23 cellular contexts compared by ENCODE assay signal in the genomic region with DNA sequence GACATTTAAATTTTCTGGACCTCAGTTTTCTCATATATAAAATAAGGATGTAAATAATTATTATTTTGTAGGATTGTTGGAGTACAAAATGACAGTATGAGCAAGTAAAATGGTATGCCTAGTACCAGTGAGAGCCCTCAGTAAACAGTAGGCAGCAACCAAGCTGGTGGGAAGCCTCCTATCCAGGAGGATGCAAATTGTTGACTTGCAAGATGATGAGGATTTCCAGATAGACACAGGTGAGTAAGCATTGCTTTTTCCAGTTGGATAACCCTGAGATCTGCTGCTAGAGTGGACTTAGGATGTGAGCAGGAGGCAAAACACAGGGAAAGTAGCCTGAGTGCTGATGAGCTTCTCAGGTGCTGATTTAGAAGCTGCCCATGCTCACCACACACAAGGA. TPM values are rescaled to one million over a fixed set of nuclear protein-coding genes. Genes with fewer than 3 reads are reported as not detected.
"Had no signal": no experiment of that assay in that cellular context is flagged by ENCODE, and none has a peak within 500 bp of the region (broad histone marks: within the 10 kb centered on the region; RNA-seq: fewer than 3 reads in every experiment).

No MANE protein-coding gene starts in this region.

- H3K36me3 ChIP-seq: adrenal gland, colonic mucosa had no signal

- H3K27ac ChIP-seq: adrenal gland, colonic mucosa, RWPE1, SJSA1 had no signal

- DNase-seq: activated CD4-positive, alpha-beta T cell treated with anti-CD3 and anti-CD28 coated beads for 48 hours; activated CD4-positive, alpha-beta T cell treated with anti-CD3 and anti-CD28 coated beads, Interleukin-2, amount 50 U/mL, for 4 hours; activated CD8-positive, alpha-beta memory T cell treated with anti-CD3 and anti-CD28 coated beads, Interleukin-2, amount 50 U/mL, for 48 hours; activated CD8-positive, alpha-beta T cell treated with anti-CD3 and anti-CD28 coated beads, Interleukin-2, amount 10 ng/mL, durations not matched to agents 7 days and 5 days; activated naive CD4-positive, alpha-beta T cell treated with anti-CD3 and anti-CD28 coated beads, Interleukin-2, amount 50 U/mL, for 16 hours; activated naive CD8-positive, alpha-beta T cell treated with anti-CD3 and anti-CD28 coated beads, Interleukin-2, amount 10 ng/mL, durations not matched to agents 7 days and 5 days; activated T-cell treated with anti-CD3 and anti-CD28 coated beads, Interleukin-2, amount 50 U/mL, for 1 hour; adrenal gland; anterior cingulate cortex; caudate nucleus; colonic mucosa; NCI-H1092; NCI-H1417; NCI-H1694 treated with DMSO at 0.1 percent for 48 hours; NCI-H2081 treated with DMSO at 0.1 percent for 48 hours; NCI-H446; NCI-H748 treated with DMSO at 0.1 percent for 48 hours; Right ventricle myocardium superior; SW 1271 had no signal

- H3K4me3 ChIP-seq: adrenal gland, colonic mucosa, K562, SJSA1 had no signal

- H3K4me1 ChIP-seq: adrenal gland, colonic mucosa, SJSA1 had no signal

- H3K9me3 ChIP-seq: adrenal gland, colonic mucosa, SJSA1 had no signal

- H3K27me3 ChIP-seq: adrenal gland, colonic mucosa, SJSA1 had no signal

RNA-seq across cellular contexts. Expression of gene AMIGO2, which starts 28.2 kb away (rescaled TPM):
- total RNA-seq: OCI-LY7 had no signal
